14 cellular contexts compared by ENCODE assay signal in the genomic region with DNA sequence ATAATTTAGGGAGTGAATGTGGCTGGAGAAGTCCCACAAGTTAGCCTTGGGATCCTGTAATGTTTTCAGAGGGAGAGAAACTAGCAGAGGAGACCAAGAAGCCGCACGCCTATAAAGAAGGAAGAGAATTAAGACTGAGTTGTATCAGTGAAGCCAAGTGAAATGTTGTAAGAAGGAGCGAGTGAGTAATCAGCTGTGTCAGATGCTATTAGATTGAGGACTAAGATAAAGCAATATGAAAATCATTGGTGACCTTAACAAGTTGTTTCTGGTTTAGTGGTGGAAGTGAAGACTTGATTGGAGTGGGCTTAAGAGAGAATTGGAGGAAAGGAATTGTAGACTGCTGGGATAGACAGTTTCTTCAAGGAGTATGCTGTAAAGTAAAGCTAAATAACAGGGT. TPM values are rescaled to one million over a fixed set of nuclear protein-coding genes. Genes with fewer than 3 reads are reported as not detected.
DNase-seq lines count a peak whose midpoint lies in the region; ATAC-seq and TF ChIP-seq lines count a peak whose summit lies in the region.
"Had no signal": no experiment of that assay in that cellular context is flagged by ENCODE, and none has a peak within 500 bp of the region (broad histone marks: within the 10 kb centered on the region; RNA-seq: fewer than 3 reads in every experiment).

No MANE protein-coding gene starts in this region.

- H3K36me3 ChIP-seq in upper lobe of right lung: no peaks in the 10 kb centered on the region

- H3K9me3 ChIP-seq in upper lobe of right lung: no peaks in the 10 kb centered on the region

- peak; percentile 44 for ATAC-seq in upper lobe of right lung
- ATAC-seq in GM18517 (IDR thresholded peaks at IDR 0.05; ENCODE audit: unreplicated experiment): no peak
- ATAC-seq in HG03025 (IDR thresholded peaks at IDR 0.05; ENCODE audit: low FRiP score, unreplicated experiment): no peak
- ATAC-seq: T-helper 17 cell had no signal

- TF ChIP-seq CTCF in fibroblast of villous mesenchyme (IDR thresholded peaks at IDR 0.05; ENCODE audit: insufficient read depth, low read depth, low read length) (no peak), upper lobe of right lung (IDR thresholded peaks at IDR 0.05) (no peak)

- H3K4me1 ChIP-seq in upper lobe of right lung: peaks cover 44% of the 10 kb centered on the region

- peak; percentile 61 for DNase-seq in HCEC 1CT
- DNase-seq in amniotic epithelial cell (ENCODE audit: low read depth): peak; percentile 73
- DNase-seq in fibroblast of villous mesenchyme (ENCODE audit: low read depth): peak; percentile 65
- DNase-seq in upper lobe of right lung: no peak
- DNase-seq in effector CD4-positive, alpha-beta T cell: no peak
- DNase-seq: CD8-positive, alpha-beta memory T cell; hippocampal formation; KBM-7; NCI-H1694 treated with DMSO at 0.1 percent for 48 hours; stimulated activated CD4-positive, alpha-beta T cell treated with anti-CD3 and anti-CD28 coated beads, Interleukin-15, amount 100 ng/mL, for 24 hours; T-helper 17 cell had no signal

- H3K4me3 ChIP-seq in fibroblast of villous mesenchyme (ENCODE audit: low read depth, low read length) (no peak overlapping the region), upper lobe of right lung (no peak overlapping the region)

- H3K27ac ChIP-seq in upper lobe of right lung: no peak overlapping the region
- H3K27ac ChIP-seq: RWPE1 had no signal

- intact Hi-C loops in upper lobe of right lung (cut with DNase I): no loop called here

- no peaks in the 10 kb centered on the region for H3K27me3 ChIP-seq in upper lobe of right lung

RNA-seq across cellular contexts. Expression of gene CCSER2, which starts 8.8 kb away (rescaled TPM):
- 34.8 and 48.4 TPM in 2 replicates for total RNA-seq in fibroblast of villous mesenchyme
- 74.4 TPM for total RNA-seq in upper lobe of right lung

Comparison
In these comparisons a context has a peak if more than half of its experiments do, and no peak if none do; other contexts are left out.
1. DNase-seq: peak in HCEC 1CT (single experiment), amniotic epithelial cell (single experiment) and fibroblast of villous mesenchyme (single experiment); none in upper lobe of right lung (single experiment) and effector CD4-positive, alpha-beta T cell (single experiment).